In the genomic region with DNA sequence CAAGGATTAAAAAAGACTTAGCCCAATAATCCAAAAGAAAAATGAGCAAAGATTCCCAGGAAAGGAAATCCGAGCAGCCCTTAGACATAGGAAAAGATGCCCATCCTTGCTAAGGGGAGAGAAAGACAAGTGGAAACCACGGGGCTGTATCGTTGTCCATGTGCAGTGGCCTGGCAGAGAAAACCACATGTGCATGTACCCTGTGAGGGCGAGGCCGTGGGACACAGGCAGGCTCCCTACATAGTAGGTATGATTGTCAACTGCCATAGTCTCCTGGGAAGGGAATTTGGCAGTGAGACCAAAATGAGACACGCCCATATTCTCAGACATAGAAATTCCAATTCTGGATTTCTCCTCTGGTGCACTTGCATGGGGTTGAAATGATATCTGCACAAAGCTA, we compare ENCODE assay signal across 1 cellular context.
TF ChIP-seq lines count a peak whose summit lies in the region.

No MANE protein-coding gene starts in this region.

TF ChIP-seq in WTC11, 78 proteins besides CTCF, POLR2A, EP300 and RAD21 (continued from another document):
- TF ChIP-seq, protein P1, sequence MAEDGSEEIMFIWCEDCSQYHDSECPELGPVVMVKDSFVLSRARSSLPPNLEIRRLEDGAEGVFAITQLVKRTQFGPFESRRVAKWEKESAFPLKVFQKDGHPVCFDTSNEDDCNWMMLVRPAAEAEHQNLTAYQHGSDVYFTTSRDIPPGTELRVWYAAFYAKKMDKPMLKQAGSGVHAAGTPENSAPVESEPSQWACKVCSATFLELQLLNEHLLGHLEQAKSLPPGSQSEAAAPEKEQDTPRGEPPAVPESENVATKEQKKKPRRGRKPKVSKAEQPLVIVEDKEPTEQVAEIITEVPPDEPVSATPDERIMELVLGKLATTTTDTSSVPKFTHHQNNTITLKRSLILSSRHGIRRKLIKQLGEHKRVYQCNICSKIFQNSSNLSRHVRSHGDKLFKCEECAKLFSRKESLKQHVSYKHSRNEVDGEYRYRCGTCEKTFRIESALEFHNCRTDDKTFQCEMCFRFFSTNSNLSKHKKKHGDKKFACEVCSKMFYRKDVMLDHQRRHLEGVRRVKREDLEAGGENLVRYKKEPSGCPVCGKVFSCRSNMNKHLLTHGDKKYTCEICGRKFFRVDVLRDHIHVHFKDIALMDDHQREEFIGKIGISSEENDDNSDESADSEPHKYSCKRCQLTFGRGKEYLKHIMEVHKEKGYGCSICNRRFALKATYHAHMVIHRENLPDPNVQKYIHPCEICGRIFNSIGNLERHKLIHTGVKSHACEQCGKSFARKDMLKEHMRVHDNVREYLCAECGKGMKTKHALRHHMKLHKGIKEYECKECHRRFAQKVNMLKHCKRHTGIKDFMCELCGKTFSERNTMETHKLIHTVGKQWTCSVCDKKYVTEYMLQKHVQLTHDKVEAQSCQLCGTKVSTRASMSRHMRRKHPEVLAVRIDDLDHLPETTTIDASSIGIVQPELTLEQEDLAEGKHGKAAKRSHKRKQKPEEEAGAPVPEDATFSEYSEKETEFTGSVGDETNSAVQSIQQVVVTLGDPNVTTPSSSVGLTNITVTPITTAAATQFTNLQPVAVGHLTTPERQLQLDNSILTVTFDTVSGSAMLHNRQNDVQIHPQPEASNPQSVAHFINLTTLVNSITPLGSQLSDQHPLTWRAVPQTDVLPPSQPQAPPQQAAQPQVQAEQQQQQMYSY (CRISPR knock-in tag; IDR thresholded peaks at IDR 0.05): no peak
- TF ChIP-seq FOXK1 (CRISPR knock-in tag; IDR thresholded peaks at IDR 0.05) (no peak), OVOL2 (CRISPR knock-in tag; IDR thresholded peaks at IDR 0.05; ENCODE audit: borderline replicate concordance) (no peak), TEAD1 (CRISPR knock-in tag; IDR thresholded peaks at IDR 0.05) (no peak)
- TF ChIP-seq, protein P2, sequence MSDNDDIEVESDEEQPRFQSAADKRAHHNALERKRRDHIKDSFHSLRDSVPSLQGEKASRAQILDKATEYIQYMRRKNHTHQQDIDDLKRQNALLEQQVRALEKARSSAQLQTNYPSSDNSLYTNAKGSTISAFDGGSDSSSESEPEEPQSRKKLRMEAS (CRISPR knock-in tag; IDR thresholded peaks at IDR 0.05): no peak
- TF ChIP-seq, protein P3, sequence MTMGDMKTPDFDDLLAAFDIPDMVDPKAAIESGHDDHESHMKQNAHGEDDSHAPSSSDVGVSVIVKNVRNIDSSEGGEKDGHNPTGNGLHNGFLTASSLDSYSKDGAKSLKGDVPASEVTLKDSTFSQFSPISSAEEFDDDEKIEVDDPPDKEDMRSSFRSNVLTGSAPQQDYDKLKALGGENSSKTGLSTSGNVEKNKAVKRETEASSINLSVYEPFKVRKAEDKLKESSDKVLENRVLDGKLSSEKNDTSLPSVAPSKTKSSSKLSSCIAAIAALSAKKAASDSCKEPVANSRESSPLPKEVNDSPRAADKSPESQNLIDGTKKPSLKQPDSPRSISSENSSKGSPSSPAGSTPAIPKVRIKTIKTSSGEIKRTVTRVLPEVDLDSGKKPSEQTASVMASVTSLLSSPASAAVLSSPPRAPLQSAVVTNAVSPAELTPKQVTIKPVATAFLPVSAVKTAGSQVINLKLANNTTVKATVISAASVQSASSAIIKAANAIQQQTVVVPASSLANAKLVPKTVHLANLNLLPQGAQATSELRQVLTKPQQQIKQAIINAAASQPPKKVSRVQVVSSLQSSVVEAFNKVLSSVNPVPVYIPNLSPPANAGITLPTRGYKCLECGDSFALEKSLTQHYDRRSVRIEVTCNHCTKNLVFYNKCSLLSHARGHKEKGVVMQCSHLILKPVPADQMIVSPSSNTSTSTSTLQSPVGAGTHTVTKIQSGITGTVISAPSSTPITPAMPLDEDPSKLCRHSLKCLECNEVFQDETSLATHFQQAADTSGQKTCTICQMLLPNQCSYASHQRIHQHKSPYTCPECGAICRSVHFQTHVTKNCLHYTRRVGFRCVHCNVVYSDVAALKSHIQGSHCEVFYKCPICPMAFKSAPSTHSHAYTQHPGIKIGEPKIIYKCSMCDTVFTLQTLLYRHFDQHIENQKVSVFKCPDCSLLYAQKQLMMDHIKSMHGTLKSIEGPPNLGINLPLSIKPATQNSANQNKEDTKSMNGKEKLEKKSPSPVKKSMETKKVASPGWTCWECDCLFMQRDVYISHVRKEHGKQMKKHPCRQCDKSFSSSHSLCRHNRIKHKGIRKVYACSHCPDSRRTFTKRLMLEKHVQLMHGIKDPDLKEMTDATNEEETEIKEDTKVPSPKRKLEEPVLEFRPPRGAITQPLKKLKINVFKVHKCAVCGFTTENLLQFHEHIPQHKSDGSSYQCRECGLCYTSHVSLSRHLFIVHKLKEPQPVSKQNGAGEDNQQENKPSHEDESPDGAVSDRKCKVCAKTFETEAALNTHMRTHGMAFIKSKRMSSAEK (CRISPR knock-in tag; IDR thresholded peaks at IDR 0.05; ENCODE audit: borderline replicate concordance): no peak
